In genomic region chr6:28167068-28167467, GRCh38 we compare ENCODE assay signal across 18 cellular contexts. TPM values are rescaled to one million over a fixed set of nuclear protein-coding genes. Genes with fewer than 3 reads are reported as not detected.
DNase-seq lines count a peak whose midpoint lies in the region; ATAC-seq and TF ChIP-seq lines count a peak whose summit lies in the region.
"Had no signal": no experiment of that assay in that cellular context is flagged by ENCODE, and none has a peak within 500 bp of the region (broad histone marks: within the 10 kb centered on the region; RNA-seq: fewer than 3 reads in every experiment).

No MANE protein-coding gene starts in this region.

- ATAC-seq in GM19324 (IDR thresholded peaks at IDR 0.05; ENCODE audit: low FRiP score, unreplicated experiment) (no peak), HG03139 (IDR thresholded peaks at IDR 0.05; ENCODE audit: unreplicated experiment) (no peak)
- no peak for ATAC-seq in naive thymus-derived CD8-positive, alpha-beta T cell

- peaks cover 0 to 4% (median 0%) of the 10 kb centered on the region in 9 donors for H3K9me3 Mint-ChIP-seq in naive thymus-derived CD8-positive, alpha-beta T cell

- peak overlapping the region; percentile 71 for H3K27ac ChIP-seq in ACC112 (ENCODE audit: low read depth, low read length)
- H3K27ac ChIP-seq: colonic mucosa, parathyroid adenoma, suprapubic skin had no signal

- no peaks in the 10 kb centered on the region for H3K79me2 ChIP-seq in ACC112 (ENCODE audit: control insufficient read depth, insufficient read depth, low read length, unreplicated experiment)
- H3K79me2 ChIP-seq: parathyroid adenoma had no signal

- H3K27me3 Mint-ChIP-seq in naive thymus-derived CD8-positive, alpha-beta T cell: peaks cover 6 to 11% (median 7%) of the 10 kb centered on the region in 5 donors
- H3K27me3 Mint-ChIP-seq: activated B cell treated with CpG ODN at 0.5 μM for 24 hours had no signal

- H2AFZ ChIP-seq in ACC112 (ENCODE audit: low read length, unreplicated experiment): no peak overlapping the region
- H2AFZ ChIP-seq: parathyroid adenoma had no signal

- POLR2A ChIA-PET in naive thymus-derived CD8-positive, alpha-beta T cell (lab: Charles Lee): no interaction called here

- peaks cover 3 to 4% (median 4%) of the 10 kb centered on the region in 4 donors for H3K4me1 Mint-ChIP-seq in naive thymus-derived CD8-positive, alpha-beta T cell

- H3K36me3 Mint-ChIP-seq in naive thymus-derived CD8-positive, alpha-beta T cell: peaks cover 2 to 21% (median 5%) of the 10 kb centered on the region in 3 donors

- H3K4me3 ChIP-seq in ACC112 (ENCODE audit: low read depth, low read length): no peak overlapping the region
- H3K4me3 ChIP-seq in foreskin fibroblast (ENCODE audit: low read depth in 1 of 2, low read length in 2 of 2): no peak overlapping the region
- H3K4me3 ChIP-seq: colonic mucosa, suprapubic skin had no signal

- H3K36me3 ChIP-seq in ACC112 (ENCODE audit: insufficient read depth, low read length): no peaks in the 10 kb centered on the region
- H3K36me3 ChIP-seq: colonic mucosa, suprapubic skin had no signal

- no peak overlapping the region for H3K27ac Mint-ChIP-seq in naive thymus-derived CD8-positive, alpha-beta T cell
- H3K27ac Mint-ChIP-seq: activated B cell treated with CpG ODN at 0.5 μM for 24 hours; activated naive CD8-positive, alpha-beta T cell treated with anti-CD3 and anti-CD28 coated beads for 36 hours had no signal

- DNase-seq in HCEC 1CT: peak; percentile 86
- DNase-seq in amniotic stem cell (lab: John Stamatoyannopoulos, UW): peak; percentile 78
- DNase-seq in foreskin fibroblast: peak; percentile 54 to 57
- DNase-seq in DMS53 treated with DMSO at 0.1 percent for 48 hours (lab: John Stamatoyannopoulos, UW; ENCODE audit: unreplicated experiment): no peak
- no peak for DNase-seq in naive thymus-derived CD8-positive, alpha-beta T cell
- DNase-seq: 8988T; activated B cell treated with CpG ODN at 0.5 μM for 24 hours; activated CD8-positive, alpha-beta memory T cell treated with anti-CD3 and anti-CD28 coated beads, Interleukin-2, amount 50 U/mL, for 4 hours; activated naive CD8-positive, alpha-beta T cell treated with anti-CD3 and anti-CD28 coated beads for 36 hours; Caco-2; colonic mucosa; NCI-H1105; stimulated activated CD4-positive, alpha-beta T cell treated with anti-CD3 and anti-CD28 coated beads, Interleukin-12 subunit alpha, Interleukin-12 subunit beta, amount 100 ng/mL, for 4 hours had no signal

- peaks cover 4% of the 10 kb centered on the region for H3K4me1 ChIP-seq in ACC112 (ENCODE audit: control insufficient read depth, insufficient read depth, low read length, unreplicated experiment)
- H3K4me1 ChIP-seq: Caco-2, colonic mucosa, parathyroid adenoma, suprapubic skin had no signal

- no peak overlapping the region for H3K4me3 Mint-ChIP-seq in naive thymus-derived CD8-positive, alpha-beta T cell
- H3K4me3 Mint-ChIP-seq: activated B cell treated with CpG ODN at 0.5 μM for 24 hours; activated naive CD8-positive, alpha-beta T cell treated with anti-CD3 and anti-CD28 coated beads for 36 hours had no signal

- no peaks in the 10 kb centered on the region for H3K27me3 ChIP-seq in ACC112 (ENCODE audit: insufficient read depth, low read length)
- H3K27me3 ChIP-seq: colonic mucosa, suprapubic skin had no signal

- TF ChIP-seq CTCF in foreskin fibroblast (IDR thresholded peaks at IDR 0.05; ENCODE audit: low read depth, low read length): no peak

RNA-seq across cellular contexts. Expression of gene ZKSCAN8, which starts 25.4 kb away (rescaled TPM):
- total RNA-seq in naive thymus-derived CD8-positive, alpha-beta T cell: 10 to 100 TPM; 41.2 to 45.0 TPM
- 1 to 10 TPM in 2 of 3 donors, under 1 TPM in 1; 0.19 to 2.6 (median 1.1) TPM for polyA plus RNA-seq in naive thymus-derived CD8-positive, alpha-beta T cell

RNA-seq across cellular contexts. Expression of gene ZSCAN16, which starts 42.7 kb away (rescaled TPM):
- total RNA-seq in naive thymus-derived CD8-positive, alpha-beta T cell: 10 to 100 TPM; 13.9 TPM
- 10 to 100 TPM in 2 of 3 donors, 1 to 10 TPM in 1; 6.0 to 13.2 (median 11.5) TPM for polyA plus RNA-seq in naive thymus-derived CD8-positive, alpha-beta T cell

RNA-seq across cellular contexts. Expression of gene ZSCAN9, which starts 58.0 kb away (rescaled TPM):
- total RNA-seq in naive thymus-derived CD8-positive, alpha-beta T cell: 1 to 10 TPM; 3.4 to 4.8 TPM
- 1 to 10 TPM in 2 of 3 donors, under 1 TPM in 1; 0.86 to 2.6 (median 1.1) TPM for polyA plus RNA-seq in naive thymus-derived CD8-positive, alpha-beta T cell

Comparison
In these comparisons a context has a peak if more than half of its experiments do, and no peak if none do; other contexts are left out.
1. DNase-seq: peak in HCEC 1CT (single experiment), amniotic stem cell (single experiment) and foreskin fibroblast (2 of 2); none in DMS53 treated with DMSO at 0.1 percent for 48 hours (single experiment) and naive thymus-derived CD8-positive, alpha-beta T cell (0 of 10).